9 cellular contexts compared by ENCODE assay signal in the genomic region with DNA sequence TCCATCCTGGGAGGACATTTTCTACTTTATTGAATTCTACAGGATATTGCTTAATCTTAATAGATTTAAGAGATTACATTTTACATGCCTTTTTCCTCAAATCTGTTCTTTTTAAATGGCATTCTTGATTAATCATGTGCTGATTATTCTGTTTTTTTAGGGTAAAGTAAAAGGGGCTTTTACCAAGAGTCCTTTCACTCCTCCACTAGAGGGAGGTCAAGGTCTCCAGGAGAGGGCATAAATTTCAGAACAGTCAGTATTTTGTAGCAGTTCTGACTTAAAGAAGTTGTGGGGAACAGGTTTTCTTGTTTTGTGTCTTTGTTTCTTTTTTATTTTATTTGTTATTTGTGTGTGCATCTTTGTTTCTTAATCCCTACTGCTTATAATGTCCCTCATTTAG. TPM values are rescaled to one million over a fixed set of nuclear protein-coding genes. Genes with fewer than 3 reads are reported as not detected.
DNase-seq lines count a peak whose midpoint lies in the region; ATAC-seq, FAIRE-seq and TF ChIP-seq lines count a peak whose summit lies in the region.
"Had no signal": no experiment of that assay in that cellular context is flagged by ENCODE, and none has a peak within 500 bp of the region (broad histone marks: within the 10 kb centered on the region; RNA-seq: fewer than 3 reads in every experiment).

No MANE protein-coding gene starts in this region.

- ATAC-seq in GM18511 (IDR thresholded peaks at IDR 0.05; ENCODE audit: unreplicated experiment) = peak; percentile 48
- ATAC-seq in GM19467 (IDR thresholded peaks at IDR 0.05; ENCODE audit: unreplicated experiment) = no peak
- ATAC-seq in HG02610 (IDR thresholded peaks at IDR 0.05; ENCODE audit: unreplicated experiment) = no peak

- H3K4me2 ChIP-seq in OCI-LY3 (ENCODE audit: low read length) = no peak overlapping the region

- H3K27me3 ChIP-seq in OCI-LY3 (ENCODE audit: low read depth, low read length) = no peaks in the 10 kb centered on the region

- H2AFZ ChIP-seq in OCI-LY3 (ENCODE audit: low read depth, low read length) = no peak overlapping the region

- DNase-seq in erythroblast (lab: John Stamatoyannopoulos, UW) (peak; percentile 67 to 73), progenitor cell of endocrine pancreas (ENCODE audit: low spot score, unreplicated experiment) (no peak)
- no peak for DNase-seq in activated T-cell treated with anti-CD3 and anti-CD28 coated beads, Interleukin-2, amount 50 U/mL, for 1 hour

- H3K27ac Mint-ChIP-seq in progenitor cell of endocrine pancreas = no peak overlapping the region
- H3K27ac Mint-ChIP-seq: stimulated activated naive CD8-positive, alpha-beta T cell treated with anti-CD3 and anti-CD28 coated beads, Interleukin-15, Interleukin-2, amounts not matched to agents 100 ng/mL and 50 ng/mL, for 24 hours had no signal

- TF ChIP-seq POLR2A in erythroblast (IDR thresholded peaks at IDR 0.05; ENCODE audit: low read length) = no peak

- H3K27ac ChIP-seq in OCI-LY3 (ENCODE audit: low read length) = no peak overlapping the region

- no peak overlapping the region for H3K4me3 ChIP-seq in OCI-LY3 (ENCODE audit: low read length)

- peaks cover 87% of the 10 kb centered on the region for H3K36me3 ChIP-seq in OCI-LY3 (replicated peaks; ENCODE audit: low read depth, low read length)

- H3K79me2 ChIP-seq in OCI-LY3 (ENCODE audit: low read length) = no peaks in the 10 kb centered on the region

- H3K4me1 Mint-ChIP-seq in progenitor cell of endocrine pancreas (ENCODE audit: low read depth) = no peaks in the 10 kb centered on the region

- peaks cover 33% of the 10 kb centered on the region for H3K4me1 ChIP-seq in OCI-LY3 (ENCODE audit: low read length)

- H3K9me3 Mint-ChIP-seq in progenitor cell of endocrine pancreas (ENCODE audit: low read depth) = no peaks in the 10 kb centered on the region
- H3K9me3 Mint-ChIP-seq: stimulated activated naive CD8-positive, alpha-beta T cell treated with anti-CD3 and anti-CD28 coated beads, Interleukin-15, Interleukin-2, amounts not matched to agents 100 ng/mL and 50 ng/mL, for 24 hours had no signal

- H3K9ac ChIP-seq in OCI-LY3 (ENCODE audit: low read length) = no peak overlapping the region

- peak; percentile 70 for FAIRE-seq in A204.1 (lab: Jason Lieb, UNC)

- peaks cover 42% of the 10 kb centered on the region for H4K20me1 ChIP-seq in OCI-LY3 (ENCODE audit: insufficient read depth, low read length)

- no peak overlapping the region for H3K4me3 Mint-ChIP-seq in progenitor cell of endocrine pancreas (ENCODE audit: low read depth)
- H3K4me3 Mint-ChIP-seq: stimulated activated naive CD8-positive, alpha-beta T cell treated with anti-CD3 and anti-CD28 coated beads, Interleukin-15, Interleukin-2, amounts not matched to agents 100 ng/mL and 50 ng/mL, for 24 hours had no signal

- peaks cover 29% of the 10 kb centered on the region for H3K36me3 Mint-ChIP-seq in progenitor cell of endocrine pancreas (ENCODE audit: insufficient read depth)

- H3K27me3 Mint-ChIP-seq in progenitor cell of endocrine pancreas = no peaks in the 10 kb centered on the region
- H3K27me3 Mint-ChIP-seq: stimulated activated naive CD8-positive, alpha-beta T cell treated with anti-CD3 and anti-CD28 coated beads, Interleukin-15, Interleukin-2, amounts not matched to agents 100 ng/mL and 50 ng/mL, for 24 hours had no signal

- no peaks in the 10 kb centered on the region for H3K9me3 ChIP-seq in OCI-LY3 (ENCODE audit: insufficient read depth, low read length)

- TF ChIP-seq CTCF in OCI-LY3 (IDR thresholded peaks at IDR 0.05; ENCODE audit: low read depth, low read length) (peak; percentile 70), progenitor cell of endocrine pancreas (IDR thresholded peaks at IDR 0.05; ENCODE audit: unreplicated experiment) (peak; percentile 75)

RNA-seq across cellular contexts. Expression of gene WDR75, which starts 25.4 kb away (rescaled TPM):
- total RNA-seq in progenitor cell of endocrine pancreas = 40.0 and 44.8 TPM in 2 replicates

Comparison
In these comparisons a context has a peak if more than half of its experiments do, and no peak if none do; other contexts are left out.
1. DNase-seq: peak in erythroblast (2 of 2); none in progenitor cell of endocrine pancreas (single experiment) and activated T-cell treated with anti-CD3 and anti-CD28 coated beads, Interleukin-2, amount 50 U/mL, for 1 hour (single experiment).